In the genomic region with DNA sequence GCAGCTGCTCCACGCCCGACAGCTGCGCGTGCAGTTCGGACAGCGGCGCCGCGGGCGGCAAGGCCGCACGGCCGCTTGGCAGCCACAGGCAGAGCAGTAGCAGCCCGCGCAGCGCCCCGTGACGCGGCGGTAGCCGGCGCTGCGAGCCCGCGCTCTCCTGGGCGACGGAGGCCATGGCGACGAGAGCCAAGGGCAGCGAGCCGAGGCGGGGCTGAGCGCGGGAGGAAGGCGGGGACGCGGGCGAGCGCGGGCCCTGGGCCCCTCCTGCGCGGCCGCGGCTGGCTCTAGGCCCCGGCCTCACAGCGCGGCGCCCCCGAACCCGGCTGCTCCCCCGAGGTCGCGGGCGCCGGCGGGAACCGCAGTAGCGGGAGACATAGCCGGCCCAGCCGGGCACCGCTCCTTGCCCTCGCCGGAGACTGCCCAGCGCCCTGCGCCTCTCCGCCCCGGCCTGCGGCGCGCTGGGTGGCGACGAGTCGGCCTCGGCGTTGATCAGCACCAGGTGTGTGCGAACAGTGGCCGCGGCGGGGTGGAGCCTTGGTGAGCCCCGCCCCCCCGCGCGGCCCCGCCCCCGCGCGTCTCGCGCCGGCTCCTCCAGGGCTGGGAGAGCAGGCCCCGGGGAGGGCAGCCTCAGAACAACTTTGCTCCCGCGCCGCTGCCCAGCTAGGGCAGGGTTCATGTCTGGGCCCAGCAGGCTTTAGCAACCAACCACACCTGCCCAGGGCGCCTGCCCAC, we compare ENCODE assay signal across 8 cellular contexts. TPM values are rescaled to one million over a fixed set of nuclear protein-coding genes. Genes with fewer than 3 reads are reported as not detected.
A peak's percentile ranks its signal among the peaks of the same experiment; 100 is the strongest.
DNase-seq lines count a peak whose midpoint lies in the region; ATAC-seq and TF ChIP-seq lines count a peak whose summit lies in the region.

A gene with protein sequence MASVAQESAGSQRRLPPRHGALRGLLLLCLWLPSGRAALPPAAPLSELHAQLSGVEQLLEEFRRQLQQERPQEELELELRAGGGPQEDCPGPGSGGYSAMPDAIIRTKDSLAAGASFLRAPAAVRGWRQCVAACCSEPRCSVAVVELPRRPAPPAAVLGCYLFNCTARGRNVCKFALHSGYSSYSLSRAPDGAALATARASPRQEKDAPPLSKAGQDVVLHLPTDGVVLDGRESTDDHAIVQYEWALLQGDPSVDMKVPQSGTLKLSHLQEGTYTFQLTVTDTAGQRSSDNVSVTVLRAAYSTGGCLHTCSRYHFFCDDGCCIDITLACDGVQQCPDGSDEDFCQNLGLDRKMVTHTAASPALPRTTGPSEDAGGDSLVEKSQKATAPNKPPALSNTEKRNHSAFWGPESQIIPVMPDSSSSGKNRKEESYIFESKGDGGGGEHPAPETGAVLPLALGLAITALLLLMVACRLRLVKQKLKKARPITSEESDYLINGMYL (minus strand): TSS at position 514 of the 732 bp plus-strand sequence. CDS start 339 bp downstream, at position 175.

- TF ChIP-seq EP300 in ovary (IDR thresholded peaks at IDR 0.05) = no peak

- peak; percentile 72 for ATAC-seq in HG02571 (IDR thresholded peaks at IDR 0.05; ENCODE audit: unreplicated experiment)
- peak; percentile 95 for ATAC-seq in thoracic aorta (ENCODE audit: insufficient number of reproducible peaks, low FRiP score, low read depth)

- TF ChIP-seq CTCF in NB4 (IDR thresholded peaks at IDR 0.05; ENCODE audit: low read depth, low read length) = no peak
- no peak for TF ChIP-seq CTCF in SU-DHL-6 (IDR thresholded peaks at IDR 0.05; ENCODE audit: insufficient read depth, low read length, poor library complexity, severe bottlenecking)
- no peak for TF ChIP-seq CTCF in ovary (IDR thresholded peaks at IDR 0.05)
- TF ChIP-seq CTCF in thoracic aorta (IDR thresholded peaks at IDR 0.05) = no peak

- H3F3A ChIP-seq in SU-DHL-6 (ENCODE audit: insufficient read depth) = peaks cover 5% of the 10 kb centered on the region; the same call in 1 of the 2 replicates

- H3K36me3 ChIP-seq in SU-DHL-6 (ENCODE audit: low read length) = no peaks in the 10 kb centered on the region
- no peaks in the 10 kb centered on the region for H3K36me3 ChIP-seq in ovary
- H3K36me3 ChIP-seq in thoracic aorta = no peaks in the 10 kb centered on the region

- H3K9me2 ChIP-seq in SU-DHL-6 (replicated peaks; ENCODE audit: insufficient read depth, low read length) = no peaks in the 10 kb centered on the region

- intact Hi-C loops in head of caudate nucleus (cut with DNase I) (loop anchor here (5.0 to 10.0 kb wide), 2 partner anchors 147 to 299 kb away; a partner anchor contains a TSS), ovary (cut with DNase I) (loop anchor here in 1 of 4 donors (10.0 kb wide), 1 partner anchor 61 kb away; a partner anchor contains a TSS)

- H3K4me3 ChIP-seq in NB4 (ENCODE audit: low read depth, low read length) (peak within 1 kb of the TSS; percentile 35), SU-DHL-6 (ENCODE audit: insufficient read depth, low read length, poor library complexity, severe bottlenecking) (peak within 1 kb of the TSS; percentile 67), ovary (peak within 1 kb of the TSS; percentile 56), thoracic aorta (peak within 1 kb of the TSS; percentile 86)

- H4K20me1 ChIP-seq in SU-DHL-6 (ENCODE audit: low read depth, low read length) = no peaks in the 10 kb centered on the region

- WGBS in ovary, 3 donors = 0% methylated on average over 23 to 95 of the region's 95 CpGs

- H3K27me3 ChIP-seq in SU-DHL-6 (ENCODE audit: low read length) (no peaks in the 10 kb centered on the region), ovary (no peaks in the 10 kb centered on the region), thoracic aorta (replicated peaks; ENCODE audit: insufficient read depth) (no peaks in the 10 kb centered on the region)

- H3K4me1 ChIP-seq in ovary (ENCODE audit: insufficient read depth) (peaks cover 6% of the 10 kb centered on the region), thoracic aorta (ENCODE audit: control insufficient read depth in 1 of 2, low read depth in 2 of 2) (peaks cover 4 to 15% of the 10 kb centered on the region in 2 donors)

- H3K9me3 ChIP-seq in SU-DHL-6 (ENCODE audit: insufficient read depth, low read length) = no peaks in the 10 kb centered on the region
- no peaks in the 10 kb centered on the region for H3K9me3 ChIP-seq in ovary
- H3K9me3 ChIP-seq in thoracic aorta = no peaks in the 10 kb centered on the region

- TF ChIP-seq POLR2A in NB4 (IDR thresholded peaks at IDR 0.05; ENCODE audit: extremely low read depth, insufficient read length) (no peak), ovary (IDR thresholded peaks at IDR 0.05) (peak; percentile 68)

- peak within 1 kb of the TSS; percentile 72 for H2AFZ ChIP-seq in SU-DHL-6 (ENCODE audit: low read depth, low read length, severe bottlenecking)

- H3K4me2 ChIP-seq in SU-DHL-6 (ENCODE audit: low read depth, low read length, poor library complexity, severe bottlenecking) = peak within 1 kb of the TSS; percentile 54

- peak within 1 kb of the TSS; percentile 50 for H3K27ac ChIP-seq in SU-DHL-6 (ENCODE audit: low read depth, low read length)
- H3K27ac ChIP-seq in ovary = peak within 1 kb of the TSS; percentile 82
- peak within 1 kb of the TSS; percentile 72 to 83 for H3K27ac ChIP-seq in thoracic aorta

- peak within 1 kb of the TSS; percentile 57 for H3K9ac ChIP-seq in SU-DHL-6 (ENCODE audit: low read length)

- DNase-seq in GM03348 (ENCODE audit: low spot score) (peak; percentile 96), NB4 (ENCODE audit: low read depth) (peak; percentile 76), head of caudate nucleus (peak; percentile 66 to 96 (median 89)), ovary (peak; percentile 88 to 92 (median 90)), thoracic aorta (ENCODE audit: low spot score) (no peak)
- peak; percentile 58 for DNase-seq in activated naive CD8-positive, alpha-beta T cell treated with anti-CD3 and anti-CD28 coated beads, Interleukin-2, amount 50 U/mL, for 16 hours (ENCODE audit: low read depth, low spot score)

- no peaks in the 10 kb centered on the region for H3K79me2 ChIP-seq in SU-DHL-6 (ENCODE audit: insufficient read depth, low read length)

RNA-seq across cellular contexts. Expression of the gene that starts here (rescaled TPM):
- total RNA-seq in ovary (10 to 100 TPM; 26.2 to 48.2 (median 37.5) TPM), thoracic aorta (10 to 100 TPM; 22.4 to 31.8 TPM)
- 10 to 100 TPM; 21.8 to 45.2 TPM for polyA plus RNA-seq in ovary

Comparison
In these comparisons a context has a peak if more than half of its experiments do, and no peak if none do; other contexts are left out.
1. H3K4me3 ChIP-seq: peak in every context shown above with its lines; median percentile 86 in thoracic aorta; 67 in SU-DHL-6; 56 in ovary; 35 in NB4.